In genomic region chr9:132241483-132241839, GRCh38 we compare ENCODE assay signal across 8 cellular contexts.
DNase-seq lines count a peak whose midpoint lies in the region; ATAC-seq and TF ChIP-seq lines count a peak whose summit lies in the region.

No MANE protein-coding gene starts in this region.

- H3K4me3 ChIP-seq in AG10803 (ENCODE audit: low read length) = peak overlapping the region; percentile 57
- peak overlapping the region; percentile 42 for H3K4me3 ChIP-seq in HFF-Myc (replicated peaks; ENCODE audit: low read depth, low read length)
- peak overlapping the region; percentile 55 for H3K4me3 ChIP-seq in lung
- peak overlapping the region; percentile 52 to 62 for H3K4me3 ChIP-seq in aorta (ENCODE audit: low read length in 2 of 2)

- intact Hi-C loops in aorta (cut with DNase I) = loop anchor here in 1 of 2 donors (10.0 kb wide), 1 partner anchor 167 kb away; the partner anchor contains the start of gene MED27

- no peaks in the 10 kb centered on the region for H3K9me3 Mint-ChIP-seq in activated naive CD8-positive, alpha-beta T cell treated with anti-CD3 and anti-CD28 coated beads for 36 hours

- H3K36me3 Mint-ChIP-seq in activated naive CD8-positive, alpha-beta T cell treated with anti-CD3 and anti-CD28 coated beads for 36 hours = no peaks in the 10 kb centered on the region

- H3K36me3 ChIP-seq in lung (ENCODE audit: control insufficient read depth in 2 of 2, insufficient read depth in 2 of 2, low read length in 2 of 2) (no peaks in the 10 kb centered on the region), aorta (ENCODE audit: control insufficient read depth in 1 of 2, insufficient read depth in 2 of 2, low read length in 1 of 2) (no peaks in the 10 kb centered on the region)

- ATAC-seq in lung (ENCODE audit: insufficient read depth, low FRiP score) (no peak), aorta (ENCODE audit: low FRiP score) (no peak)

- H3K4me1 ChIP-seq in lung (ENCODE audit: control insufficient read depth in 2 of 2, insufficient read depth in 2 of 2, low read length in 2 of 2) (peaks cover 0 to 7% of the 10 kb centered on the region in 2 donors), aorta (ENCODE audit: control insufficient read depth in 1 of 2, insufficient read depth in 2 of 2, low read length in 2 of 2) (no peaks in the 10 kb centered on the region)

- peak overlapping the region; percentile 87 for H3K4me3 Mint-ChIP-seq in activated naive CD8-positive, alpha-beta T cell treated with anti-CD3 and anti-CD28 coated beads for 36 hours

- no peaks in the 10 kb centered on the region for H3K9me3 ChIP-seq in lung (ENCODE audit: control insufficient read depth in 2 of 2, insufficient read depth in 1 of 2, low read length in 1 of 2)
- H3K9me3 ChIP-seq in aorta (ENCODE audit: control insufficient read depth, low read length) = no peaks in the 10 kb centered on the region

- peak overlapping the region in 1 of 2 donors; percentile 32 for H3K27ac ChIP-seq in lung (ENCODE audit: low read depth in 1 of 2, low read length in 1 of 2)
- no peak overlapping the region for H3K27ac ChIP-seq in aorta (ENCODE audit: low read depth in 1 of 2, low read length in 2 of 2)

- peaks cover 14% of the 10 kb centered on the region for H3K4me1 Mint-ChIP-seq in activated naive CD8-positive, alpha-beta T cell treated with anti-CD3 and anti-CD28 coated beads for 36 hours

- no peaks in the 10 kb centered on the region for H3K27me3 ChIP-seq in lung (ENCODE audit: control insufficient read depth, insufficient read depth)
- H3K27me3 ChIP-seq in aorta (ENCODE audit: control insufficient read depth in 1 of 2, insufficient read depth in 2 of 2, low read length in 1 of 2) = no peaks in the 10 kb centered on the region

- H3K27me3 Mint-ChIP-seq in activated naive CD8-positive, alpha-beta T cell treated with anti-CD3 and anti-CD28 coated beads for 36 hours = no peaks in the 10 kb centered on the region

- DNase-seq in AG10803 (ENCODE audit: low read depth) = no peak
- DNase-seq in HFF-Myc (ENCODE audit: extremely low read depth, low read depth) = no peak
- no peak for DNase-seq in activated naive CD8-positive, alpha-beta T cell treated with anti-CD3 and anti-CD28 coated beads for 36 hours
- no peak for DNase-seq in lung (ENCODE audit: low spot score)
- DNase-seq in aorta = no peak
- DNase-seq in mucosa of gallbladder (ENCODE audit: low spot score) = no peak
- DNase-seq in DMS79 (lab: John Stamatoyannopoulos, UW) = no peak
- no peak for DNase-seq in hypothalamus (lab: John Stamatoyannopoulos, UW)

- H3K27ac Mint-ChIP-seq in activated naive CD8-positive, alpha-beta T cell treated with anti-CD3 and anti-CD28 coated beads for 36 hours = peak overlapping the region; percentile 77

- 0% methylated on average over 17 to 33 of the region's 33 CpGs for WGBS in lung, 2 donors
- WGBS in aorta, 2 donors = 1% methylated on average over 22 to 33 of the region's 33 CpGs

- TF ChIP-seq CTCF in AG10803 (conservative IDR thresholded peaks at IDR 0.05; ENCODE audit: low read length) (no peak), HFF-Myc (IDR thresholded peaks at IDR 0.05; ENCODE audit: low read depth, low read length, missing control alignments) (no peak), lung (IDR thresholded peaks at IDR 0.05; ENCODE audit: control extremely low read depth, extremely low read depth) (no peak)
